ENCODE assay signal across 28 cellular contexts in genomic region chr19:8897106-8897505, GRCh38.
"Had no signal": no experiment of that assay in that cellular context is flagged by ENCODE, and none has a peak within 500 bp of the region (broad histone marks: within the 10 kb centered on the region; RNA-seq: fewer than 3 reads in every experiment).

No MANE protein-coding gene starts in this region.

- H3K27me3 ChIP-seq: neutrophil, pancreas, right atrium auricular region, right lobe of liver, thyroid gland, tibial nerve, uterus had no signal

- H3K27ac Mint-ChIP-seq: naive thymus-derived CD8-positive, alpha-beta T cell; natural killer cell treated with Interleukin-12 subunit alpha and Interleukin-12 subunit beta and Interleukin-15 and Interleukin-18, amount 100 ng/mL, for 72 hours; nephron progenitor cell; stimulated activated effector memory CD8-positive, alpha-beta T cell treated with anti-CD3 and anti-CD28 coated beads, Interleukin-12 subunit alpha, Interleukin-12 subunit beta, amount 100 ng/mL, for 72 hours; stimulated activated naive B cell treated with anti-CD40 and anti-IgM and Interleukin-4, amounts not matched to agents 10 μg/mL and 1 μg/mL and 100 μg/mL, for 72 hours; stimulated activated naive CD8-positive, alpha-beta T cell treated with anti-CD3 and anti-CD28 coated beads, Interleukin-15, Interleukin-2, amounts not matched to agents 100 ng/mL and 50 ng/mL, for 24 hours; type B pancreatic cell had no signal

- H3K4me3 Mint-ChIP-seq: naive thymus-derived CD8-positive, alpha-beta T cell; natural killer cell treated with Interleukin-12 subunit alpha and Interleukin-12 subunit beta and Interleukin-15 and Interleukin-18, amount 100 ng/mL, for 72 hours; nephron progenitor cell; neural crest cell; stimulated activated effector memory CD8-positive, alpha-beta T cell treated with anti-CD3 and anti-CD28 coated beads, Interleukin-12 subunit alpha, Interleukin-12 subunit beta, amount 100 ng/mL, for 72 hours; stimulated activated naive B cell treated with anti-CD40 and anti-IgM and Interleukin-4, amounts not matched to agents 10 μg/mL and 1 μg/mL and 100 μg/mL, for 72 hours; stimulated activated naive CD8-positive, alpha-beta T cell treated with anti-CD3 and anti-CD28 coated beads, Interleukin-15, Interleukin-2, amounts not matched to agents 100 ng/mL and 50 ng/mL, for 24 hours; type B pancreatic cell had no signal

- H3K9me3 Mint-ChIP-seq: naive thymus-derived CD8-positive, alpha-beta T cell; natural killer cell treated with Interleukin-12 subunit alpha and Interleukin-12 subunit beta and Interleukin-15 and Interleukin-18, amount 100 ng/mL, for 72 hours; nephron progenitor cell; neural crest cell; stimulated activated effector memory CD8-positive, alpha-beta T cell treated with anti-CD3 and anti-CD28 coated beads, Interleukin-12 subunit alpha, Interleukin-12 subunit beta, amount 100 ng/mL, for 72 hours; stimulated activated naive B cell treated with anti-CD40 and anti-IgM and Interleukin-4, amounts not matched to agents 10 μg/mL and 1 μg/mL and 100 μg/mL, for 72 hours; stimulated activated naive CD8-positive, alpha-beta T cell treated with anti-CD3 and anti-CD28 coated beads, Interleukin-15, Interleukin-2, amounts not matched to agents 100 ng/mL and 50 ng/mL, for 24 hours; type B pancreatic cell had no signal

- H3K27ac ChIP-seq: neutrophil, pancreas, prostate gland, right atrium auricular region, right lobe of liver, sigmoid colon, stomach, thoracic aorta, thyroid gland, tibial nerve, upper lobe of right lung, uterus had no signal

- H3K9me3 ChIP-seq: neutrophil, pancreas, prostate gland, right atrium auricular region, right lobe of liver, stomach, thoracic aorta, thyroid gland, tibial nerve, upper lobe of right lung, uterus had no signal

- H3K4me1 ChIP-seq: pancreas, prostate gland, right atrium auricular region, right lobe of liver, sigmoid colon, stomach, thyroid gland, tibial nerve, upper lobe of right lung, uterus had no signal

- H3K4me3 ChIP-seq: pancreas, prostate gland, right atrium auricular region, right lobe of liver, sigmoid colon, stomach, thoracic aorta, thyroid gland, tibial nerve, upper lobe of right lung, uterus had no signal

- H3K36me3 Mint-ChIP-seq: naive thymus-derived CD8-positive, alpha-beta T cell; natural killer cell treated with Interleukin-12 subunit alpha and Interleukin-12 subunit beta and Interleukin-15 and Interleukin-18, amount 100 ng/mL, for 72 hours; stimulated activated effector memory CD8-positive, alpha-beta T cell treated with anti-CD3 and anti-CD28 coated beads, Interleukin-12 subunit alpha, Interleukin-12 subunit beta, amount 100 ng/mL, for 72 hours; stimulated activated naive B cell treated with anti-CD40 and anti-IgM and Interleukin-4, amounts not matched to agents 10 μg/mL and 1 μg/mL and 100 μg/mL, for 72 hours; type B pancreatic cell had no signal

- ATAC-seq: naive thymus-derived CD8-positive, alpha-beta T cell; natural killer cell treated with Interleukin-12 subunit alpha and Interleukin-12 subunit beta and Interleukin-15 and Interleukin-18, amount 100 ng/mL, for 72 hours; pancreas; right lobe of liver; stimulated activated effector memory CD8-positive, alpha-beta T cell treated with anti-CD3 and anti-CD28 coated beads, Interleukin-12 subunit alpha, Interleukin-12 subunit beta, amount 100 ng/mL, for 72 hours; stimulated activated naive B cell treated with anti-CD40 and anti-IgM and Interleukin-4, amounts not matched to agents 10 μg/mL and 1 μg/mL and 100 μg/mL, for 72 hours; upper lobe of right lung had no signal

- DNase-seq: naive thymus-derived CD8-positive, alpha-beta T cell; nephron progenitor cell; nucleus accumbens; pancreas; retina; right lobe of liver; sigmoid colon; small intestine; stimulated activated CD4-positive, alpha-beta T cell treated with anti-CD3 and anti-CD28 coated beads, Interleukin-15, amount 100 ng/mL, for 24 hours; stimulated activated CD4-positive, alpha-beta T cell treated with anti-CD3 and anti-CD28 coated beads, Interleukin-2, amount 100 ng/mL, for 24 hours; stimulated activated CD4-positive, alpha-beta T cell treated with anti-CD3 and anti-CD28 coated beads, Interleukin-2, amount 100 ng/mL, for 48 hours; stimulated activated CD4-positive, alpha-beta T cell treated with anti-CD3 and anti-CD28 coated beads, Interleukin-4, amount 100 ng/mL, for 24 hours; stimulated activated naive B cell treated with anti-CD40 and anti-IgM and Interleukin-4, amounts not matched to agents 10 μg/mL and 1 μg/mL and 100 μg/mL, for 72 hours; stimulated activated naive CD4-positive, alpha-beta T cell treated with Interleukin-2 at 50 U/mL for 16 hours; stomach; thyroid gland; upper lobe of right lung; uterus had no signal

- H3K36me3 ChIP-seq: neutrophil, pancreas, prostate gland, right atrium auricular region, right lobe of liver, sigmoid colon, stomach, thoracic aorta, thyroid gland, tibial nerve, upper lobe of right lung, uterus had no signal

- H3K27me3 Mint-ChIP-seq: natural killer cell treated with Interleukin-12 subunit alpha and Interleukin-12 subunit beta and Interleukin-15 and Interleukin-18, amount 100 ng/mL, for 72 hours; stimulated activated naive B cell treated with anti-CD40 and anti-IgM and Interleukin-4, amounts not matched to agents 10 μg/mL and 1 μg/mL and 100 μg/mL, for 72 hours; stimulated activated naive CD8-positive, alpha-beta T cell treated with anti-CD3 and anti-CD28 coated beads, Interleukin-15, Interleukin-2, amounts not matched to agents 100 ng/mL and 50 ng/mL, for 24 hours; type B pancreatic cell had no signal

- H3K4me1 Mint-ChIP-seq: naive thymus-derived CD8-positive, alpha-beta T cell; nephron progenitor cell; neural crest cell; stimulated activated effector memory CD8-positive, alpha-beta T cell treated with anti-CD3 and anti-CD28 coated beads, Interleukin-12 subunit alpha, Interleukin-12 subunit beta, amount 100 ng/mL, for 72 hours; stimulated activated naive B cell treated with anti-CD40 and anti-IgM and Interleukin-4, amounts not matched to agents 10 μg/mL and 1 μg/mL and 100 μg/mL, for 72 hours had no signal
